ENCODE assay signal across 20 cellular contexts in the genomic region with DNA sequence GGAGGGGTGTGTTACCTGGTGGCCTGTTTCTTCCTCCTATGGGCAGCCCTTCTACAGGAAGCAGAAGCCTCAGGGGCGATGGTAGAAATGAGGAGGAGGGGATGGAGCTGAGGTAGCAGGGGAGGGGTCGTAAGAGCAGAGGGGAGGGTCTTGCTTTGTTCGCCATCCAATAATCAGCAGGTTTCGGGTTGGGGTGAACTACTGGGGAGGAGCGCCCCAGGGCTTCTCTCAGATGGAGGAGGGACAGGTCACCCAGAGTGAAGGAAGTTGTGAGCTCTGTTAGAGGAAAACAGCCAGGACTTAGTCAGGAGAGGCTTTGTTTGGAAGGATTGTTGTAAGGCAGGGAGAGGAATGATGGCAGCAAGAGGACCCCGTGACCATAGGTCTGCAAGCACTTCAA. TPM values are rescaled to one million over a fixed set of nuclear protein-coding genes. Genes with fewer than 3 reads are reported as not detected.
DNase-seq lines count a peak whose midpoint lies in the region; ATAC-seq and TF ChIP-seq lines count a peak whose summit lies in the region.
"Had no signal": no experiment of that assay in that cellular context is flagged by ENCODE, and none has a peak within 500 bp of the region (broad histone marks: within the 10 kb centered on the region; RNA-seq: fewer than 3 reads in every experiment).

No MANE protein-coding gene starts in this region.

- H3K4me3 ChIP-seq in CD4-positive, alpha-beta memory T cell (ENCODE audit: low read length in 2 of 2), result no peak overlapping the region
- no peak overlapping the region for H3K4me3 ChIP-seq in A673 (ENCODE audit: low read depth, low read length, poor library complexity, severe bottlenecking)
- H3K4me3 ChIP-seq: colonic mucosa, testis had no signal

- no peaks in the 10 kb centered on the region for H3K9me3 Mint-ChIP-seq in CD4-positive, alpha-beta memory T cell
- H3K9me3 Mint-ChIP-seq in activated CD8-positive, alpha-beta T cell treated with anti-CD3 and anti-CD28 coated beads for 36 hours, result no peaks in the 10 kb centered on the region
- H3K9me3 Mint-ChIP-seq in natural killer cell treated with Interleukin-12 subunit alpha and Interleukin-12 subunit beta and Interleukin-15 and Interleukin-18, amount 100 ng/mL, for 72 hours, result no peaks in the 10 kb centered on the region

- TF ChIP-seq CTCF in activated CD8-positive, alpha-beta T cell treated with anti-CD3 and anti-CD28 coated beads for 36 hours (IDR thresholded peaks at IDR 0.05), result no peak
- TF ChIP-seq CTCF in A673 (conservative IDR thresholded peaks at IDR 0.05; ENCODE audit: low read depth, low read length), result no peak

- POLR2A ChIA-PET in CD4-positive, alpha-beta memory T cell (lab: Charles Lee; ENCODE audit: partially characterized antibody), result interaction anchor here (0.8 to 7.3 kb wide), 13 partner anchors 8 to 165 kb away, joined by 3 to 68 read pairs (median 8); a partner anchor contains a TSS
- POLR2A ChIA-PET in activated CD8-positive, alpha-beta T cell treated with anti-CD3 and anti-CD28 coated beads for 36 hours (lab: Charles Lee), result no interaction called here
- POLR2A ChIA-PET in A673 (lab: Charles Lee; ENCODE audit: low non-redundant PET), result no interaction called here

- peak overlapping the region; percentile 63 for H3K27ac ChIP-seq in CD4-positive, alpha-beta memory T cell (ENCODE audit: low read depth, low read length)
- H3K27ac ChIP-seq in A673 (ENCODE audit: low read depth, low read length, poor library complexity, severe bottlenecking), result no peak overlapping the region
- H3K27ac ChIP-seq: foreskin keratinocyte, KMS-11 had no signal

- CTCF ChIA-PET in CD4-positive, alpha-beta memory T cell (lab: Charles Lee; ENCODE audit: partially characterized antibody), result interaction anchor here (1.2 to 8.0 kb wide), 6 partner anchors 19 to 132 kb away, joined by 3 to 83 read pairs (median 6); a partner anchor contains a TSS
- CTCF ChIA-PET in activated CD8-positive, alpha-beta T cell treated with anti-CD3 and anti-CD28 coated beads for 36 hours (lab: Charles Lee), result interaction anchor here (1.2 to 2.5 kb wide), 2 partner anchors 13 to 20 kb away, joined by 3 to 9 read pairs; no protein-coding TSS in a partner anchor
- CTCF ChIA-PET in A673 (lab: Charles Lee), result no interaction called here

- H3K27me3 Mint-ChIP-seq in CD4-positive, alpha-beta memory T cell, result peaks cover 0 to 1% of the 10 kb centered on the region in 2 donors
- H3K27me3 Mint-ChIP-seq in activated CD8-positive, alpha-beta T cell treated with anti-CD3 and anti-CD28 coated beads for 36 hours, result no peaks in the 10 kb centered on the region
- peaks cover 12 to 20% of the 10 kb centered on the region in 2 donors for H3K27me3 Mint-ChIP-seq in natural killer cell treated with Interleukin-12 subunit alpha and Interleukin-12 subunit beta and Interleukin-15 and Interleukin-18, amount 100 ng/mL, for 72 hours

- intact Hi-C loops in CD4-positive, alpha-beta memory T cell (cut with micrococcal nuclease), result loop anchor here (10.0 kb wide), 1 partner anchor 707 kb away; no protein-coding TSS in a partner anchor
- intact Hi-C loops in activated CD8-positive, alpha-beta T cell treated with anti-CD3 and anti-CD28 coated beads for 36 hours (cut with micrococcal nuclease), result no loop called here
- intact Hi-C loops in A673 (cut with micrococcal nuclease; ENCODE audit: unreplicated experiment), result no loop called here

- H3K27ac Mint-ChIP-seq in CD4-positive, alpha-beta memory T cell, result peak overlapping the region; percentile 94 to 98 (median 95)
- H3K27ac Mint-ChIP-seq in activated CD8-positive, alpha-beta T cell treated with anti-CD3 and anti-CD28 coated beads for 36 hours, result peak overlapping the region; percentile 77
- peak overlapping the region; percentile 50 to 69 for H3K27ac Mint-ChIP-seq in natural killer cell treated with Interleukin-12 subunit alpha and Interleukin-12 subunit beta and Interleukin-15 and Interleukin-18, amount 100 ng/mL, for 72 hours

- peaks cover 4% of the 10 kb centered on the region for H3K36me3 ChIP-seq in CD4-positive, alpha-beta memory T cell (ENCODE audit: insufficient read depth, low read length)
- H3K36me3 ChIP-seq in A673 (ENCODE audit: insufficient read depth, low read length, poor library complexity, severe bottlenecking), result no peaks in the 10 kb centered on the region
- H3K36me3 ChIP-seq: colonic mucosa had no signal

- no peaks in the 10 kb centered on the region for H3K27me3 ChIP-seq in CD4-positive, alpha-beta memory T cell (ENCODE audit: insufficient read depth, low read length)
- no peaks in the 10 kb centered on the region for H3K27me3 ChIP-seq in A673 (replicated peaks; ENCODE audit: insufficient read depth, low read depth, low read length, poor library complexity)
- H3K27me3 ChIP-seq: colonic mucosa, foreskin keratinocyte, testis had no signal

- H3K4me1 ChIP-seq in CD4-positive, alpha-beta memory T cell (ENCODE audit: insufficient read depth, low read length), result peaks cover 87% of the 10 kb centered on the region
- no peaks in the 10 kb centered on the region for H3K4me1 ChIP-seq in A673 (ENCODE audit: insufficient read depth, low read length, poor library complexity, severe bottlenecking)
- H3K4me1 ChIP-seq: foreskin keratinocyte had no signal

- H3K36me3 Mint-ChIP-seq in CD4-positive, alpha-beta memory T cell, result peaks cover 15 to 28% of the 10 kb centered on the region in 2 donors
- H3K36me3 Mint-ChIP-seq in activated CD8-positive, alpha-beta T cell treated with anti-CD3 and anti-CD28 coated beads for 36 hours (ENCODE audit: low read depth), result no peaks in the 10 kb centered on the region
- no peaks in the 10 kb centered on the region for H3K36me3 Mint-ChIP-seq in natural killer cell treated with Interleukin-12 subunit alpha and Interleukin-12 subunit beta and Interleukin-15 and Interleukin-18, amount 100 ng/mL, for 72 hours

- DNase-seq in CD4-positive, alpha-beta memory T cell, result no peak
- DNase-seq in activated CD8-positive, alpha-beta T cell treated with anti-CD3 and anti-CD28 coated beads for 36 hours, result no peak
- DNase-seq in natural killer cell treated with Interleukin-12 subunit alpha and Interleukin-12 subunit beta and Interleukin-15 and Interleukin-18, amount 100 ng/mL, for 72 hours (ENCODE audit: low spot score), result no peak
- DNase-seq in A673 (ENCODE audit: low spot score), result no peak
- DNase-seq in mucosa of gallbladder (ENCODE audit: low spot score), result no peak
- no peak for DNase-seq in RPMI8226
- DNase-seq: activated naive CD4-positive, alpha-beta T cell; colonic mucosa; foreskin keratinocyte; midbrain; NCI-H1105 treated with DMSO at 0.1 percent for 48 hours; NCI-H2171 treated with DMSO at 0.1 percent for 48 hours; stimulated activated CD4-positive, alpha-beta T cell treated with anti-CD3 and anti-CD28 coated beads, Interleukin-2, amount 100 ng/mL, for 48 hours; testis had no signal

- BruUV-seq in A673 (replicated peaks; lab: Mats Ljungman, UMichigan), result no TSS peak

- ATAC-seq in GM21529 (IDR thresholded peaks at IDR 0.05; ENCODE audit: unreplicated experiment) (peak; percentile 0), HG02981 (IDR thresholded peaks at IDR 0.05; ENCODE audit: unreplicated experiment) (no peak)
- ATAC-seq in activated CD8-positive, alpha-beta T cell treated with anti-CD3 and anti-CD28 coated beads for 36 hours, result no peak
- ATAC-seq in natural killer cell treated with Interleukin-12 subunit alpha and Interleukin-12 subunit beta and Interleukin-15 and Interleukin-18, amount 100 ng/mL, for 72 hours, result no peak
- ATAC-seq: foreskin keratinocyte had no signal

- H3K4me1 Mint-ChIP-seq in CD4-positive, alpha-beta memory T cell, result peaks cover 57 to 89% (median 71%) of the 10 kb centered on the region in 4 donors
- peaks cover 36% of the 10 kb centered on the region for H3K4me1 Mint-ChIP-seq in activated CD8-positive, alpha-beta T cell treated with anti-CD3 and anti-CD28 coated beads for 36 hours (ENCODE audit: low read depth)
- peaks cover 39 to 61% of the 10 kb centered on the region in 2 donors for H3K4me1 Mint-ChIP-seq in natural killer cell treated with Interleukin-12 subunit alpha and Interleukin-12 subunit beta and Interleukin-15 and Interleukin-18, amount 100 ng/mL, for 72 hours (ENCODE audit: low read depth in 2 of 2)

- H3K9me3 ChIP-seq in CD4-positive, alpha-beta memory T cell (ENCODE audit: control insufficient read depth in 1 of 2, low read length in 2 of 2), result no peaks in the 10 kb centered on the region
- H3K9me3 ChIP-seq in A673 (ENCODE audit: low read depth, low read length, poor library complexity, severe bottlenecking), result no peaks in the 10 kb centered on the region
- H3K9me3 ChIP-seq: colonic mucosa, testis had no signal

- peak overlapping the region; percentile 45 to 87 (median 82) for H3K4me3 Mint-ChIP-seq in CD4-positive, alpha-beta memory T cell
- peak overlapping the region; percentile 28 for H3K4me3 Mint-ChIP-seq in activated CD8-positive, alpha-beta T cell treated with anti-CD3 and anti-CD28 coated beads for 36 hours
- H3K4me3 Mint-ChIP-seq in natural killer cell treated with Interleukin-12 subunit alpha and Interleukin-12 subunit beta and Interleukin-15 and Interleukin-18, amount 100 ng/mL, for 72 hours, result peak overlapping the region; percentile 79

RNA-seq across cellular contexts. Expression of a gene that starts 1.4 kb away (rescaled TPM):
- total RNA-seq in CD4-positive, alpha-beta memory T cell, result 10 to 100 TPM; 21.7 to 23.7 TPM
- polyA plus RNA-seq in CD4-positive, alpha-beta memory T cell, result 100 to 1,000 TPM in 1 of 2 donors, 10 to 100 TPM in 1; 98.7 to 124 TPM
- total RNA-seq in activated CD8-positive, alpha-beta T cell treated with anti-CD3 and anti-CD28 coated beads for 36 hours, result under 1 TPM in 1 of 2 experiments, not detected in 1; 0.23 TPM
- under 1 TPM in 1 of 2 donors, not detected in 1; 0.17 TPM for total RNA-seq in natural killer cell treated with Interleukin-12 subunit alpha and Interleukin-12 subunit beta and Interleukin-15 and Interleukin-18, amount 100 ng/mL, for 72 hours
- not detected in 2 replicates for total RNA-seq in A673 (2021)
- total RNA-seq in mucosa of gallbladder, result 1.3 TPM
- total RNA-seq: foreskin keratinocyte, H4, osteoblast, RPMI7951 had no signal
- polyA plus RNA-seq: foreskin keratinocyte had no signal

RNA-seq across cellular contexts. Expression of a gene that starts 36.3 kb away (rescaled TPM):
- total RNA-seq in CD4-positive, alpha-beta memory T cell, result not detected
- not detected for polyA plus RNA-seq in CD4-positive, alpha-beta memory T cell
- not detected for total RNA-seq in activated CD8-positive, alpha-beta T cell treated with anti-CD3 and anti-CD28 coated beads for 36 hours
- total RNA-seq in natural killer cell treated with Interleukin-12 subunit alpha and Interleukin-12 subunit beta and Interleukin-15 and Interleukin-18, amount 100 ng/mL, for 72 hours, result not detected
- total RNA-seq in A673 (2021) (not detected in 2 replicates), mucosa of gallbladder (not detected)
- total RNA-seq: colonic mucosa, foreskin keratinocyte, H4, osteoblast, RPMI7951 had no signal
- polyA plus RNA-seq: foreskin keratinocyte had no signal

Comparison
In these comparisons a context has a peak if more than half of its experiments do, and no peak if none do; other contexts are left out.
1. H3K4me3 Mint-ChIP-seq: peak in every context shown above with its lines; median percentile 82 in CD4-positive, alpha-beta memory T cell; 79 in natural killer cell treated with Interleukin-12 subunit alpha and Interleukin-12 subunit beta and Interleukin-15 and Interleukin-18, amount 100 ng/mL, for 72 hours; 28 in activated CD8-positive, alpha-beta T cell treated with anti-CD3 and anti-CD28 coated beads for 36 hours.